11 cellular contexts compared by ENCODE assay signal in genomic region chr5:52922384-52922783, GRCh38.
DNase-seq lines count a peak whose midpoint lies in the region; ATAC-seq, FAIRE-seq and TF ChIP-seq lines count a peak whose summit lies in the region.
"Had no signal": no experiment of that assay in that cellular context is flagged by ENCODE, and none has a peak within 500 bp of the region (broad histone marks: within the 10 kb centered on the region; RNA-seq: fewer than 3 reads in every experiment).

No MANE protein-coding gene starts in this region.

- no peaks in the 10 kb centered on the region for H3K9me3 Mint-ChIP-seq in naive thymus-derived CD4-positive, alpha-beta T cell
- H3K9me3 Mint-ChIP-seq in activated T-helper 17 cell treated with anti-CD3 and anti-CD28 coated beads, Interleukin-2, amount 50 U/mL, for 72 hours, result no peaks in the 10 kb centered on the region

- no peaks in the 10 kb centered on the region for H3K36me3 ChIP-seq in endothelial cell of umbilical vein (ENCODE audit: control insufficient read depth in 2 of 2, extremely low read depth in 1 of 2, insufficient read depth in 2 of 2, low read length in 2 of 2)
- no peaks in the 10 kb centered on the region for H3K36me3 ChIP-seq in naive thymus-derived CD4-positive, alpha-beta T cell (ENCODE audit: control insufficient read depth in 2 of 3, insufficient read depth in 3 of 3, low read length in 3 of 3)
- H3K36me3 ChIP-seq: prostate gland, suprapubic skin had no signal

- no peak overlapping the region for H3K4me3 Mint-ChIP-seq in naive thymus-derived CD4-positive, alpha-beta T cell
- H3K4me3 Mint-ChIP-seq in activated T-helper 17 cell treated with anti-CD3 and anti-CD28 coated beads, Interleukin-2, amount 50 U/mL, for 72 hours, result no peak overlapping the region

- H3K9me3 ChIP-seq in endothelial cell of umbilical vein (replicated peaks; ENCODE audit: control insufficient read depth, insufficient read depth, low read length), result no peaks in the 10 kb centered on the region
- no peaks in the 10 kb centered on the region for H3K9me3 ChIP-seq in naive thymus-derived CD4-positive, alpha-beta T cell (ENCODE audit: control insufficient read depth in 2 of 3, low read length in 3 of 3)
- H3K9me3 ChIP-seq: prostate gland, suprapubic skin had no signal

- peak; percentile 74 for FAIRE-seq in endothelial cell of umbilical vein (lab: Jason Lieb, UNC)

- no peaks in the 10 kb centered on the region for H3K27me3 ChIP-seq in endothelial cell of umbilical vein (ENCODE audit: control insufficient read depth in 2 of 2, insufficient read depth in 2 of 2, low read length in 2 of 2)
- no peaks in the 10 kb centered on the region for H3K27me3 ChIP-seq in naive thymus-derived CD4-positive, alpha-beta T cell (ENCODE audit: control insufficient read depth in 2 of 2, insufficient read depth in 2 of 2, low read length in 2 of 2)
- H3K27me3 ChIP-seq: suprapubic skin had no signal

- H3K79me2 ChIP-seq in endothelial cell of umbilical vein (ENCODE audit: control insufficient read depth, insufficient read depth, low read length), result no peaks in the 10 kb centered on the region

- POLR2A ChIA-PET in endothelial cell of umbilical vein (lab: Charles Lee), result no interaction called here
- POLR2A ChIA-PET in naive thymus-derived CD4-positive, alpha-beta T cell (lab: Charles Lee), result no interaction called here

- H3K36me3 Mint-ChIP-seq in naive thymus-derived CD4-positive, alpha-beta T cell, result peaks cover 0 to 13% (median 5%) of the 10 kb centered on the region in 5 donors
- H3K36me3 Mint-ChIP-seq in activated T-helper 17 cell treated with anti-CD3 and anti-CD28 coated beads, Interleukin-2, amount 50 U/mL, for 72 hours (ENCODE audit: low read depth), result peaks cover 12% of the 10 kb centered on the region

- CTCF ChIA-PET in endothelial cell of umbilical vein (lab: Charles Lee), result interaction anchor here (1.0 to 2.3 kb wide), 9 partner anchors 15 to 193 kb away, joined by 3 to 7 read pairs (median 4); no protein-coding TSS in a partner anchor
- CTCF ChIA-PET in naive thymus-derived CD4-positive, alpha-beta T cell (lab: Charles Lee), result interaction anchor here (0.6 kb wide), 1 partner anchor 559 kb away, joined by 3 read pairs; no protein-coding TSS in a partner anchor

- no peaks in the 10 kb centered on the region for H4K20me1 ChIP-seq in endothelial cell of umbilical vein (replicated peaks; ENCODE audit: control insufficient read depth, extremely low read depth, insufficient read depth, low read length)

- H3K4me3 ChIP-seq in endothelial cell of umbilical vein (replicated peaks in 1 of 3; ENCODE audit: insufficient read depth in 1 of 3, low read depth in 1 of 3, low read length in 3 of 3), result no peak overlapping the region
- H3K4me3 ChIP-seq in naive thymus-derived CD4-positive, alpha-beta T cell (ENCODE audit: low read length), result no peak overlapping the region
- H3K4me3 ChIP-seq: prostate gland, suprapubic skin had no signal

- peaks cover 0 to 17% (median 0%) of the 10 kb centered on the region in 5 donors for H3K27me3 Mint-ChIP-seq in naive thymus-derived CD4-positive, alpha-beta T cell
- peaks cover 5% of the 10 kb centered on the region for H3K27me3 Mint-ChIP-seq in activated T-helper 17 cell treated with anti-CD3 and anti-CD28 coated beads, Interleukin-2, amount 50 U/mL, for 72 hours

- ATAC-seq in naive thymus-derived CD4-positive, alpha-beta T cell, result peak; percentile 47
- no peak for ATAC-seq in activated T-helper 17 cell treated with anti-CD3 and anti-CD28 coated beads, Interleukin-2, amount 50 U/mL, for 72 hours (replicated peaks)
- no peak for ATAC-seq in HG02642 (IDR thresholded peaks at IDR 0.05; ENCODE audit: poor library complexity, unreplicated experiment)

- H2AFZ ChIP-seq in endothelial cell of umbilical vein (ENCODE audit: low read depth, low read length), result no peak overlapping the region

- DNase-seq in DMS53 treated with DMSO at 0.1 percent for 48 hours (lab: John Stamatoyannopoulos, UW; ENCODE audit: unreplicated experiment), result peak; percentile 23
- DNase-seq in NCI-H2029 (lab: John Stamatoyannopoulos, UW), result peak; percentile 38
- DNase-seq in endothelial cell of umbilical vein (ENCODE audit: low read depth, low spot score), result peak; percentile 83
- no peak for DNase-seq in naive thymus-derived CD4-positive, alpha-beta T cell
- no peak for DNase-seq in COLO829 (ENCODE audit: low spot score)
- no peak for DNase-seq in activated CD4-positive, alpha-beta T cell treated with anti-CD3 and anti-CD28 coated beads for 48 hours
- DNase-seq: NCI-H1694 had no signal

- H3K27ac Mint-ChIP-seq in naive thymus-derived CD4-positive, alpha-beta T cell, result no peak overlapping the region
- no peak overlapping the region for H3K27ac Mint-ChIP-seq in activated T-helper 17 cell treated with anti-CD3 and anti-CD28 coated beads, Interleukin-2, amount 50 U/mL, for 72 hours

- dilution Hi-C loops in endothelial cell of umbilical vein (cut with MboI; ENCODE audit: extremely low pct_ligation_motif_present, low sequenced_read_pairs), result no loop called here

- peak in 1 of 2 donors; percentile 14 for TF ChIP-seq CTCF in endothelial cell of umbilical vein (IDR thresholded peaks at IDR 0.05; ENCODE audit: extremely low read depth in 1 of 2, insufficient read depth in 1 of 2, low read depth in 1 of 2, low read length in 2 of 2)

- intact Hi-C loops in endothelial cell of umbilical vein (cut with micrococcal nuclease), result loop anchor here (1.0 to 2.0 kb wide), 2 partner anchors 26 to 66 kb away; partner anchors contain the start of gene ITGA2
- intact Hi-C loops in naive thymus-derived CD4-positive, alpha-beta T cell (cut with micrococcal nuclease), result no loop called here

- H3K9me1 ChIP-seq in endothelial cell of umbilical vein (replicated peaks; ENCODE audit: control insufficient read depth, extremely low read depth, insufficient read depth, low read length), result no peaks in the 10 kb centered on the region

- H3K27ac ChIP-seq in endothelial cell of umbilical vein (ENCODE audit: insufficient read depth, low read depth, low read length), result peak overlapping the region; percentile 57
- H3K27ac ChIP-seq in naive thymus-derived CD4-positive, alpha-beta T cell (ENCODE audit: low read depth, low read length), result no peak overlapping the region
- H3K27ac ChIP-seq: prostate gland, suprapubic skin had no signal

- H3K4me2 ChIP-seq in endothelial cell of umbilical vein (ENCODE audit: insufficient read depth, low read length), result peak overlapping the region; percentile 52

- BruUV-seq in endothelial cell of umbilical vein (replicated peaks; lab: Mats Ljungman, UMichigan), result no TSS peak

- H3K4me1 Mint-ChIP-seq in naive thymus-derived CD4-positive, alpha-beta T cell, result peaks cover 0 to 6% (median 0%) of the 10 kb centered on the region in 7 donors
- no peaks in the 10 kb centered on the region for H3K4me1 Mint-ChIP-seq in activated T-helper 17 cell treated with anti-CD3 and anti-CD28 coated beads, Interleukin-2, amount 50 U/mL, for 72 hours

- H3K9ac ChIP-seq in endothelial cell of umbilical vein (replicated peaks; ENCODE audit: extremely low read depth, insufficient read depth, low read length), result peak overlapping the region; percentile 43

- TF ChIP-seq POLR2A in endothelial cell of umbilical vein (IDR thresholded peaks at IDR 0.05; ENCODE audit: low read depth, low read length), result no peak

- H3K4me1 ChIP-seq in endothelial cell of umbilical vein (ENCODE audit: control insufficient read depth, extremely low read depth, insufficient read depth, low read length), result peaks cover 10% of the 10 kb centered on the region
- H3K4me1 ChIP-seq in naive thymus-derived CD4-positive, alpha-beta T cell (ENCODE audit: control insufficient read depth in 2 of 2, insufficient read depth in 2 of 2, low read length in 2 of 2), result no peaks in the 10 kb centered on the region
- H3K4me1 ChIP-seq: prostate gland, suprapubic skin had no signal

TF ChIP-seq in endothelial cell of umbilical vein, 7 proteins besides CTCF, POLR2A, EP300 and RAD21:
- TF ChIP-seq FOS (IDR thresholded peaks at IDR 0.05; ENCODE audit: borderline replicate concordance, insufficient read depth, low read length) (peak; percentile 83), EZH2 (IDR thresholded peaks at IDR 0.05; ENCODE audit: borderline replicate concordance, low read depth, low read length, severe bottlenecking) (no peak), JUN (IDR thresholded peaks at IDR 0.05; ENCODE audit: borderline replicate concordance, insufficient read depth, insufficient read length, low read depth) (peak; percentile 85), POLR2AphosphoS5 (IDR thresholded peaks at IDR 0.05; ENCODE audit: insufficient read depth, low read depth, low read length) (peak; percentile 73), MYC (IDR thresholded peaks at IDR 0.05; ENCODE audit: low read depth, low read length) (no peak), GATA2 (IDR thresholded peaks at IDR 0.05; ENCODE audit: insufficient read depth, insufficient read length, low read depth, low read length) (peak; percentile 93), MAX (IDR thresholded peaks at IDR 0.05; ENCODE audit: insufficient read depth, insufficient read length) (no peak)

Comparison
In these comparisons a context has a peak if more than half of its experiments do, and no peak if none do; other contexts are left out.
1. DNase-seq: peak in DMS53 treated with DMSO at 0.1 percent for 48 hours (single experiment), NCI-H2029 (single experiment) and endothelial cell of umbilical vein (single experiment); none in naive thymus-derived CD4-positive, alpha-beta T cell (0 of 9), COLO829 (single experiment) and activated CD4-positive, alpha-beta T cell treated with anti-CD3 and anti-CD28 coated beads for 48 hours (single experiment).